Comparison of ENCODE assay signal across 8 cellular contexts in the genomic region with DNA sequence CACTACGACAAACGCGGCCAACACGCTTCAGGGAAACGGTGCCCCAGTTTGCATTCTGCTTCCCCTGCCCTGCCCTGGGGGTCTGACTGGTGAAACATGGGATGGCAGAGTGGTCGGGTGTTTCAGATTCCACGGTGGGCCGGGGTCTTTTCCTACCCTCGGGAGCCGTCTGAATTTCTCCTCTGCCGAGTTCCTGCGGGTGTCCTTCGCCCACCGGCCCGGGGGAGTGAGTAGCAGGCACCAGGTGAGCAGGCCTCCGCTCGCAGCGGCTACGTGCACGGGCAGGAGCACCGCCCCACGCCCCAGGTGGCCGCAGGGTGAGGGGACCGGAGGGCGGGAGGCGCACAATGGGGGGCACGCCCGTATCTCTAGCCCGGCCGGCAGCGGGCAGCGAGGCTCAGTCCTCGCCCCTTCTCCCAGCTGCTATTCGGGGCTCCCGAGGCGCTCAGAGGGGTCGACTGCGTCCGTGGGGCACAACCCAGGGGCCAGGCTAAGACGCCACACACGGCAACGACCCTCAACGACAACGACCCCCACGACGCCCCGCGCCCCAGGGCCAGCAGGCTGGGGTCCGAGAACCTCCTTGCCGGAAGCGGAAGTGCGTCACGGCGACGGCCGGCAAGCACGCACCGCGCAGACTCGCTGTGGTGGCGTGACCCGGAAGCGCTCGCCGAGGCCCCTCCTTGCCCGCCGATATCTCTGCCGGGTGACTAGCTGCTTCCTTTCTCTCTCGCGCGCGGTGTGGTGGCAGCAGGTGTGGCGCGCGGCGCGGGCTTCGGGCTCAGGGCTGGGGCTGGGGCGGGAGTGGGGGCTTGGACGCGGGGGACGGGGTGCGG. TPM values are rescaled to one million over a fixed set of nuclear protein-coding genes. Genes with fewer than 3 reads are reported as not detected.
DNase-seq lines count a peak whose midpoint lies in the region; ATAC-seq, FAIRE-seq and TF ChIP-seq lines count a peak whose summit lies in the region.

A gene (plus strand): TSS at position 721 of the 836 bp plus-strand sequence. CDS start 236 bp downstream, outside the sequence.

- ATAC-seq in HG02852 (IDR thresholded peaks at IDR 0.05; ENCODE audit: unreplicated experiment) (peak; percentile 74), left ventricle myocardium superior (peak; percentile 93)

- DNase-seq in GM13976 (ENCODE audit: low spot score) = peak; percentile 97
- DNase-seq in NCI-H1436 treated with DMSO at 0.1 percent for 48 hours (lab: John Stamatoyannopoulos, UW) = peak; percentile 44
- DNase-seq in amniotic stem cell (lab: John Stamatoyannopoulos, UW) = peak; percentile 64
- peak; percentile 96 for DNase-seq in left ventricle myocardium superior
- peak; percentile 73 for DNase-seq in pulmonary artery endothelial cell (ENCODE audit: low read depth, low spot score)
- peak; percentile 99 for DNase-seq in urothelium cell line (ENCODE audit: low spot score)

- intact Hi-C loops in left ventricle myocardium superior (cut with micrococcal nuclease) = no loop called here

- H3K4me3 Mint-ChIP-seq in T-helper 1 cell treated with Interleukin-12 subunit alpha and Interleukin-12 subunit beta and Interleukin-4 antibody, amounts not matched to agents 30 μg/mL and 1 μg/mL, for 36 hours = peak within 1 kb of the TSS; percentile 94

- H3K9me3 Mint-ChIP-seq in T-helper 1 cell treated with Interleukin-12 subunit alpha and Interleukin-12 subunit beta and Interleukin-4 antibody, amounts not matched to agents 30 μg/mL and 1 μg/mL, for 36 hours = peaks cover 5% of the 10 kb centered on the region

- no peaks in the 10 kb centered on the region for H3K27me3 Mint-ChIP-seq in T-helper 1 cell treated with Interleukin-12 subunit alpha and Interleukin-12 subunit beta and Interleukin-4 antibody, amounts not matched to agents 30 μg/mL and 1 μg/mL, for 36 hours (ENCODE audit: low read depth)

- peaks cover 34% of the 10 kb centered on the region for H3K36me3 Mint-ChIP-seq in T-helper 1 cell treated with Interleukin-12 subunit alpha and Interleukin-12 subunit beta and Interleukin-4 antibody, amounts not matched to agents 30 μg/mL and 1 μg/mL, for 36 hours (ENCODE audit: low read depth)

- no peak for TF ChIP-seq CTCF in GM13976 (IDR thresholded peaks at IDR 0.05; ENCODE audit: borderline replicate concordance, control extremely low read depth, extremely low read depth, insufficient read depth, missing control alignments)

- in situ Hi-C loops in GM13976 (cut with MboI; ENCODE audit: low sequenced_read_pairs, unreplicated experiment) = loop anchor here (10.0 kb wide), 1 partner anchor 82 kb away; a partner anchor contains a TSS

- FAIRE-seq in urothelium cell line (lab: Jason Lieb, UNC) = peak; percentile 82

- peaks cover 39% of the 10 kb centered on the region for H3K4me1 Mint-ChIP-seq in T-helper 1 cell treated with Interleukin-12 subunit alpha and Interleukin-12 subunit beta and Interleukin-4 antibody, amounts not matched to agents 30 μg/mL and 1 μg/mL, for 36 hours (ENCODE audit: low read depth)

- H3K27ac Mint-ChIP-seq in T-helper 1 cell treated with Interleukin-12 subunit alpha and Interleukin-12 subunit beta and Interleukin-4 antibody, amounts not matched to agents 30 μg/mL and 1 μg/mL, for 36 hours = peak within 1 kb of the TSS; percentile 88

RNA-seq across cellular contexts. Expression of the gene that starts here (rescaled TPM):
- total RNA-seq in left ventricle myocardium superior (693 TPM), pulmonary artery endothelial cell (478 and 921 TPM in 2 replicates)

Comparison
In these comparisons a context has a peak if more than half of its experiments do, and no peak if none do; other contexts are left out.
1. Peak in every context shown above with its lines: DNase-seq and ATAC-seq.
2. DNase-seq: peak in every context shown above with its lines; median percentile 99 in urothelium cell line; 97 in GM13976; 96 in left ventricle myocardium superior; 73 in pulmonary artery endothelial cell; 64 in amniotic stem cell; 44 in NCI-H1436 treated with DMSO at 0.1 percent for 48 hours.